ENCODE assay signal across 15 cellular contexts in genomic region chr10:90674927-90675326, GRCh38.
A peak's percentile ranks its signal among the peaks of the same experiment; 100 is the strongest.
DNase-seq lines count a peak whose midpoint lies in the region; FAIRE-seq and TF ChIP-seq lines count a peak whose summit lies in the region.
"Had no signal": no experiment of that assay in that cellular context is flagged by ENCODE, and none has a peak within 500 bp of the region (broad histone marks: within the 10 kb centered on the region; RNA-seq: fewer than 3 reads in every experiment).

No MANE protein-coding gene starts in this region.

- intact Hi-C loops in esophagus squamous epithelium (cut with DNase I) = no loop called here

- H3K9ac ChIP-seq in keratinocyte (ENCODE audit: control insufficient read depth, extremely low read depth, insufficient read depth, low read length) = peak overlapping the region; percentile 43
- H3K9ac ChIP-seq: BLaER1 had no signal

- H2AFZ ChIP-seq in keratinocyte (ENCODE audit: control insufficient read depth, low read length) = peak overlapping the region; percentile 58

- dilution Hi-C loops in keratinocyte (cut with MboI; ENCODE audit: extremely low pct_ligation_motif_present, low sequenced_read_pairs) = no loop called here

- no peaks in the 10 kb centered on the region for H4K20me1 ChIP-seq in keratinocyte (ENCODE audit: control insufficient read depth, extremely low read depth, insufficient read depth, low read length)
- H4K20me1 ChIP-seq: BLaER1 had no signal

- H3K4me2 ChIP-seq in keratinocyte (ENCODE audit: control insufficient read depth, extremely low read depth, insufficient read depth, low read depth, low read length) = peak overlapping the region; percentile 70
- H3K4me2 ChIP-seq: BLaER1 had no signal

- H3K4me3 ChIP-seq in AG09309 (ENCODE audit: control insufficient read depth, low read depth, low read length) (no peak overlapping the region), brain microvascular endothelial cell (ENCODE audit: low read depth, low read length) (no peak overlapping the region), keratinocyte (ENCODE audit: control insufficient read depth in 2 of 3, extremely low read depth in 1 of 3, insufficient read depth in 2 of 3, low read depth in 1 of 3, low read length in 3 of 3) (no peak overlapping the region), esophagus squamous epithelium (no peak overlapping the region)
- H3K4me3 ChIP-seq: BLaER1, gastrocnemius medialis had no signal

- FAIRE-seq in HTR-8/SVneo (lab: Jason Lieb, UNC) (peak; percentile 4), keratinocyte (lab: Jason Lieb, UNC) (peak; percentile 100)
- FAIRE-seq: islet of Langerhans had no signal

- H3K27me3 ChIP-seq in brain microvascular endothelial cell (replicated peaks) = no peaks in the 10 kb centered on the region
- H3K27me3 ChIP-seq in keratinocyte (ENCODE audit: control insufficient read depth, extremely low read depth, insufficient read depth, low read length) = no peaks in the 10 kb centered on the region
- no peaks in the 10 kb centered on the region for H3K27me3 ChIP-seq in esophagus squamous epithelium
- H3K27me3 ChIP-seq: BLaER1, gastrocnemius medialis had no signal

- H3K4me1 ChIP-seq in keratinocyte (ENCODE audit: control insufficient read depth, extremely low read depth, insufficient read depth, low read length) (peaks cover 21% of the 10 kb centered on the region), esophagus squamous epithelium (peaks cover 0 to 20% (median 0%) of the 10 kb centered on the region in 3 donors)
- H3K4me1 ChIP-seq: BLaER1, gastrocnemius medialis had no signal

- no peaks in the 10 kb centered on the region for H3K9me1 ChIP-seq in keratinocyte (ENCODE audit: control insufficient read depth, extremely low read depth, insufficient read depth, low read length)

- no peaks in the 10 kb centered on the region for H3K36me3 ChIP-seq in brain microvascular endothelial cell (replicated peaks)
- H3K36me3 ChIP-seq in keratinocyte (ENCODE audit: control insufficient read depth in 2 of 2, extremely low read depth in 1 of 2, insufficient read depth in 2 of 2, low read length in 2 of 2) = no peaks in the 10 kb centered on the region
- no peaks in the 10 kb centered on the region for H3K36me3 ChIP-seq in esophagus squamous epithelium
- H3K36me3 ChIP-seq: BLaER1, gastrocnemius medialis had no signal

- TF ChIP-seq POLR2A in esophagus squamous epithelium (IDR thresholded peaks at IDR 0.05) = no peak

- H3K79me2 ChIP-seq in keratinocyte (ENCODE audit: control insufficient read depth, insufficient read depth, low read length) = no peaks in the 10 kb centered on the region

- TF ChIP-seq CTCF in AG09309 (IDR thresholded peaks at IDR 0.05; ENCODE audit: control insufficient read depth, insufficient read depth, low read depth, low read length, missing control alignments) (no peak), brain microvascular endothelial cell (IDR thresholded peaks at IDR 0.05; ENCODE audit: low read depth, low read length, missing control alignments) (no peak), keratinocyte (optimal IDR thresholded peaks at IDR 0.05 in 1 of 3, IDR thresholded peaks at IDR 0.05 in 1 of 3, conservative IDR thresholded peaks at IDR 0.05 in 1 of 3; ENCODE audit: extremely low read depth in 1 of 3, insufficient read depth in 2 of 3, low read length in 3 of 3) (no peak), esophagus squamous epithelium (IDR thresholded peaks at IDR 0.05) (no peak)

- H3K27ac ChIP-seq in brain microvascular endothelial cell = peak overlapping the region; percentile 89
- H3K27ac ChIP-seq in keratinocyte (ENCODE audit: control insufficient read depth, insufficient read depth, low read length) = peak overlapping the region; percentile 90
- H3K27ac ChIP-seq in esophagus squamous epithelium = no peak overlapping the region
- H3K27ac ChIP-seq: BLaER1, gastrocnemius medialis had no signal

- in situ Hi-C loops in brain microvascular endothelial cell (cut with HindIII; ENCODE audit: low pct_ligation_motif_present, low sequenced_read_pairs) = no loop called here

- H3K9me3 ChIP-seq in keratinocyte (ENCODE audit: control insufficient read depth, low read depth, low read length) (no peaks in the 10 kb centered on the region), esophagus squamous epithelium (no peaks in the 10 kb centered on the region)
- H3K9me3 ChIP-seq: BLaER1, gastrocnemius medialis had no signal

- DNase-seq in AG09309 (ENCODE audit: low read depth) = peak; percentile 43
- DNase-seq in HTR-8/SVneo (ENCODE audit: insufficient read length, low spot score) = no peak
- peak; percentile 98 for DNase-seq in brain microvascular endothelial cell
- DNase-seq in keratinocyte (ENCODE audit: low read depth, low spot score) = peak; percentile 55
- no peak for DNase-seq in esophagus squamous epithelium (lab: John Stamatoyannopoulos, UW)
- no peak for DNase-seq in SIG-M5 treated with dmso at 0.1 percent for 504 hours (lab: John Stamatoyannopoulos, UW; ENCODE audit: unreplicated experiment)
- no peak for DNase-seq in NCI-H345 treated with DMSO at 0.1 percent for 48 hours (lab: John Stamatoyannopoulos, UW; ENCODE audit: unreplicated experiment)
- DNase-seq in NCI-H1436 treated with DMSO at 0.1 percent for 48 hours (lab: John Stamatoyannopoulos, UW) = no peak
- DNase-seq: activated CD4-positive, CD25-positive, alpha-beta regulatory T cell treated with anti-CD3 and anti-CD28 coated beads, Interleukin-2, amount 50 U/mL, for 72 hours; activated naive CD8-positive, alpha-beta T cell treated with anti-CD3 and anti-CD28 coated beads for 36 hours; cortex of kidney; gastrocnemius medialis; T-cell had no signal

- WGBS in esophagus squamous epithelium, 2 donors = 22 to 24% methylated on average over 5 of the region's 5 CpGs

Comparison
In these comparisons a context has a peak if more than half of its experiments do, and no peak if none do; other contexts are left out.
1. DNase-seq: peak in AG09309 (single experiment), brain microvascular endothelial cell (single experiment) and keratinocyte (single experiment); none in HTR-8/SVneo (single experiment), esophagus squamous epithelium (single experiment), SIG-M5 treated with dmso at 0.1 percent for 504 hours (single experiment), NCI-H345 treated with DMSO at 0.1 percent for 48 hours (single experiment) and NCI-H1436 treated with DMSO at 0.1 percent for 48 hours (single experiment).
2. H3K27ac ChIP-seq: peak in brain microvascular endothelial cell (single experiment) and keratinocyte (single experiment); none in esophagus squamous epithelium (0 of 4).